In genomic region chr3:3447671-3448070, GRCh38 we compare ENCODE assay signal across 38 cellular contexts.
"Had no signal": no experiment of that assay in that cellular context is flagged by ENCODE, and none has a peak within 500 bp of the region (broad histone marks: within the 10 kb centered on the region; RNA-seq: fewer than 3 reads in every experiment).

No MANE protein-coding gene starts in this region.

- H3K4me3 ChIP-seq: MG63, Peyer's patch, SJSA1 had no signal

- ATAC-seq: activated CD8-positive, alpha-beta memory T cell treated with anti-CD3 and anti-CD28 coated beads, Interleukin-2, amount 10 ng/mL, durations not matched to agents 7 days and 5 days; PC-3; T-cell; T-helper 17 cell had no signal

- H3K4me3 Mint-ChIP-seq: activated CD4-positive, alpha-beta memory T cell treated with anti-CD3 and anti-CD28 coated beads, Interleukin-2, amount 10 ng/mL, durations not matched to agents 7 days and 5 days; activated CD8-positive, alpha-beta memory T cell treated with anti-CD3 and anti-CD28 coated beads, Interleukin-2, amount 10 ng/mL, durations not matched to agents 7 days and 5 days; activated naive CD8-positive, alpha-beta T cell treated with anti-CD3 and anti-CD28 coated beads for 36 hours; IgD-negative memory B cell; T-cell; T-helper 17 cell had no signal

- H3K27ac Mint-ChIP-seq: activated CD4-positive, alpha-beta memory T cell treated with anti-CD3 and anti-CD28 coated beads, Interleukin-2, amount 10 ng/mL, durations not matched to agents 7 days and 5 days; activated CD8-positive, alpha-beta memory T cell treated with anti-CD3 and anti-CD28 coated beads, Interleukin-2, amount 10 ng/mL, durations not matched to agents 7 days and 5 days; activated naive CD8-positive, alpha-beta T cell treated with anti-CD3 and anti-CD28 coated beads for 36 hours; IgD-negative memory B cell; T-cell; T-helper 17 cell had no signal

- H3K4me1 ChIP-seq: Peyer's patch, SJSA1 had no signal

- H3K9me3 ChIP-seq: MG63, Peyer's patch, SJSA1, SK-N-SH had no signal

- H3K27me3 Mint-ChIP-seq: activated CD4-positive, alpha-beta memory T cell treated with anti-CD3 and anti-CD28 coated beads, Interleukin-2, amount 10 ng/mL, durations not matched to agents 7 days and 5 days; activated CD8-positive, alpha-beta memory T cell treated with anti-CD3 and anti-CD28 coated beads, Interleukin-2, amount 10 ng/mL, durations not matched to agents 7 days and 5 days; activated naive CD8-positive, alpha-beta T cell treated with anti-CD3 and anti-CD28 coated beads for 36 hours; T-cell; T-helper 17 cell had no signal

- H3K9me3 Mint-ChIP-seq: activated CD4-positive, alpha-beta memory T cell treated with anti-CD3 and anti-CD28 coated beads, Interleukin-2, amount 10 ng/mL, durations not matched to agents 7 days and 5 days; activated naive CD8-positive, alpha-beta T cell treated with anti-CD3 and anti-CD28 coated beads for 36 hours had no signal

- H3K36me3 ChIP-seq: MG63, Peyer's patch, SJSA1, WERI-Rb-1 had no signal

- DNase-seq: activated CD4-positive, alpha-beta memory T cell treated with anti-CD3 and anti-CD28 coated beads, Interleukin-2, amount 10 ng/mL, durations not matched to agents 7 days and 5 days; activated CD4-positive, alpha-beta T cell treated with anti-CD3 and anti-CD28 coated beads for 1 hour; activated CD4-positive, alpha-beta T cell treated with anti-CD3 and anti-CD28 coated beads for 48 hours; activated CD4-positive, CD25-positive, alpha-beta regulatory T cell; activated CD8-positive, alpha-beta memory T cell treated with anti-CD3 and anti-CD28 coated beads for 24 hours; activated CD8-positive, alpha-beta memory T cell treated with anti-CD3 and anti-CD28 coated beads, Interleukin-2, amount 10 ng/mL, durations not matched to agents 7 days and 5 days; activated CD8-positive, alpha-beta memory T cell treated with anti-CD3 and anti-CD28 coated beads, Interleukin-2, amount 50 U/mL, for 48 hours; activated effector memory CD4-positive, alpha-beta T cell treated with Interleukin-2 at 50 U/mL for 16 hours; activated naive CD4-positive, alpha-beta T cell; activated naive CD4-positive, alpha-beta T cell treated with anti-CD3 and anti-CD28 coated beads, Interleukin-2, amount 50 U/mL, for 16 hours; activated naive CD8-positive, alpha-beta T cell treated with anti-CD3 and anti-CD28 coated beads for 36 hours; activated T-cell treated with anti-CD3 and anti-CD28 coated beads, Interleukin-2, amount 50 U/mL, for 48 hours; amniotic stem cell; aorta; caudate nucleus; Karpas-422; KBM-7; MG63; NCI-H1048; NCI-H1105 treated with DMSO at 0.1 percent for 48 hours; NCI-H1436; NCI-H1694; NCI-H1930; NCI-H2081 treated with DMSO at 0.1 percent for 48 hours; NCI-H226; NCI-H446 treated with DMSO at 0.1 percent for 48 hours; NCI-H524; PC-3; Peyer's patch; RPMI8226; SHP77 treated with DMSO at 0.1 percent for 48 hours; SK-N-SH; T-cell; T-helper 17 cell; T-helper 9 cell; WERI-Rb-1 had no signal

- H3K36me3 Mint-ChIP-seq: activated CD8-positive, alpha-beta memory T cell treated with anti-CD3 and anti-CD28 coated beads, Interleukin-2, amount 10 ng/mL, durations not matched to agents 7 days and 5 days; activated naive CD8-positive, alpha-beta T cell treated with anti-CD3 and anti-CD28 coated beads for 36 hours; IgD-negative memory B cell; T-cell had no signal

- H3K4me1 Mint-ChIP-seq: activated CD4-positive, alpha-beta memory T cell treated with anti-CD3 and anti-CD28 coated beads, Interleukin-2, amount 10 ng/mL, durations not matched to agents 7 days and 5 days; activated CD8-positive, alpha-beta memory T cell treated with anti-CD3 and anti-CD28 coated beads, Interleukin-2, amount 10 ng/mL, durations not matched to agents 7 days and 5 days; activated naive CD8-positive, alpha-beta T cell treated with anti-CD3 and anti-CD28 coated beads for 36 hours; T-cell; T-helper 17 cell had no signal

- H3K27me3 ChIP-seq: MG63, Peyer's patch, SJSA1 had no signal

- H3K27ac ChIP-seq: Peyer's patch, SJSA1, WERI-Rb-1 had no signal
